ENCODE assay signal across 8 cellular contexts in the genomic region with DNA sequence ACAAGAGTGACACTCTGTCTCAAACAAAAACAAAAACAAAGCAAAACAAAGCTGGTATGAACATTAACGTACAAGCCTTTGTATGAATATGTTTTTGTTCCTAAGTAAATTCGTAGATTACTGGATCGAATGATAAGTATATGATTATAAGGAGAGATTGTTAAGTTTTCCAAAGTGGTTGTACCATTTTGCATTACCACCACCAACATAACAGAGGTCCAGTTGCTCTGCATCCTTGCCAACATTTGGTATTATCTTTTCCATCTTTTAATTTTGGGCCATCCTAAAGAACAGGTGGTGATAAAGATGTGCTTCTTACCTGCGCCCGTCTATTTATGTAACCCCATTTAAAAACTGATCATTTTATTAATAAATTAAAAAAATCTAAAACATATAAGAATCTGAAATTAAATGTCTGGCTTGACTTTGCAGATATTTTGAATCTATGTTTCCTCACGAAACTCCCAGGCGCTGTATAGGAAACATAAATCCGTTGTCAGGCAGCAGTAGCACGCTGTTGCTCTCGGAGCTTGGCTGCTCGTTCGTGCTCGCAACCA. TPM values are rescaled to one million over a fixed set of nuclear protein-coding genes. Genes with fewer than 3 reads are reported as not detected.
DNase-seq lines count a peak whose midpoint lies in the region; ATAC-seq and TF ChIP-seq lines count a peak whose summit lies in the region.

No MANE protein-coding gene starts in this region.

- H3K4me3 Mint-ChIP-seq in brain: peak overlapping the region in 1 of 5 experiments; percentile 98

- H3K9ac ChIP-seq in mucosa of stomach (ENCODE audit: low read length): peak overlapping the region; percentile 61

- peaks cover 3 to 4% (median 3%) of the 10 kb centered on the region in 5 experiments for H3K9me3 Mint-ChIP-seq in brain

- H3K36me3 Mint-ChIP-seq in brain: peaks cover 8% of the 10 kb centered on the region

- H3K4me1 Mint-ChIP-seq in brain: peaks cover 4% of the 10 kb centered on the region

- peaks cover 3% of the 10 kb centered on the region for H3K27me3 Mint-ChIP-seq in brain

- TF ChIP-seq CTCF in BE2C (IDR thresholded peaks at IDR 0.05; ENCODE audit: low read depth, low read length) (no peak), HL-60 (IDR thresholded peaks at IDR 0.05; ENCODE audit: insufficient read depth, low read length) (no peak), brain (conservative IDR thresholded peaks at IDR 0.05) (no peak)

- peak overlapping the region; percentile 93 to 100 (median 98) for H3K27ac Mint-ChIP-seq in brain

- DNase-seq in BE2C (no peak), HL-60 (ENCODE audit: low read depth in 1 of 2, low spot score in 1 of 2) (no peak), kidney tubule cell (ENCODE audit: low spot score) (no peak)
- DNase-seq in stimulated activated CD4-positive, alpha-beta T cell treated with anti-CD3 and anti-CD28 coated beads, Interleukin-15, amount 100 ng/mL, for 24 hours: no peak

- H3K36me3 ChIP-seq in BE2C (peaks cover 11% of the 10 kb centered on the region; the same call in 1 of the 2 replicates), mucosa of stomach (ENCODE audit: control insufficient read depth, insufficient read depth, low read length) (no peaks in the 10 kb centered on the region)

- H3K27me3 ChIP-seq in BE2C (no peaks in the 10 kb centered on the region), HL-60 (ENCODE audit: insufficient read depth, poor library complexity, severe bottlenecking) (no peaks in the 10 kb centered on the region), mucosa of stomach (ENCODE audit: control insufficient read depth, insufficient read depth, low read length) (no peaks in the 10 kb centered on the region)

- H3K9me3 ChIP-seq in BE2C (no peaks in the 10 kb centered on the region), mucosa of stomach (ENCODE audit: control insufficient read depth, low read length) (no peaks in the 10 kb centered on the region)

- no peak for ATAC-seq in GM21825 (IDR thresholded peaks at IDR 0.05; ENCODE audit: unreplicated experiment)
- ATAC-seq in HG03565 (IDR thresholded peaks at IDR 0.05; ENCODE audit: unreplicated experiment): no peak

- H3K4me3 ChIP-seq in BE2C (ENCODE audit: low read depth, low read length) (peak overlapping the region; percentile 73), HL-60 (replicated peaks; ENCODE audit: insufficient read depth, low read length) (peak overlapping the region; percentile 41), mucosa of stomach (ENCODE audit: low read length) (no peak overlapping the region)

- H3K4me1 ChIP-seq in BE2C: peaks cover 6% of the 10 kb centered on the region
- H3K4me1 ChIP-seq in mucosa of stomach (ENCODE audit: control insufficient read depth, insufficient read depth, low read length): peaks cover 10% of the 10 kb centered on the region

- peak overlapping the region; percentile 83 for H3K27ac ChIP-seq in HL-60 (replicated peaks)

RNA-seq across cellular contexts. Expression of a gene that starts 0.6 kb away (rescaled TPM):
- polyA plus RNA-seq in BE2C (2012; ENCODE audit: insufficient read depth, insufficient read length, low read depth): 10.3 TPM
- 12.9 TPM for polyA plus RNA-seq in brain (ENCODE audit: insufficient read depth, low read depth, low replicate concordance)
